Comparison of ENCODE assay signal across 23 cellular contexts in the genomic region with DNA sequence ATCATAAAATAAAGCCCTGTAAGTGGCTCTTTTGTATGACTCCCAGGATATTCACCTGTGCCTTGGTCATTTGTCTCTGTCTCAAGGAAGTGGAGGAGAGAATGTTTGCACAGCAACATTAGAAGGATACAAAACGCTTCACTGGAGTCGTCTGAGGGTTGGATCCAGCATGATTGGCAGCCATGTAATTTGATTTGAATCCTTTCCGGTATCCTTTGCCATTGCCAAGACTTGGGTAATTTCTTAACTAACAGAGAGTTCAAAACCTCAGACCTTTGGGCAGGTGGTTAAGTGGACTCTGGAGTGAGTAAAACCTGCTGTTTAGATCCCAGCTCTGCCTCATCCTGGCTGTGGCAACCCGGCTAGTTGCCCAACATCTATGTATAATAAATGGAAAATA.
DNase-seq lines count a peak whose midpoint lies in the region; ATAC-seq and FAIRE-seq lines count a peak whose summit lies in the region.
"Had no signal": no experiment of that assay in that cellular context is flagged by ENCODE, and none has a peak within 500 bp of the region (broad histone marks: within the 10 kb centered on the region; RNA-seq: fewer than 3 reads in every experiment).

No MANE protein-coding gene starts in this region.

- peak; percentile 92 for ATAC-seq in left lobe of liver
- no peak for ATAC-seq in HG03565 (IDR thresholded peaks at IDR 0.05; ENCODE audit: unreplicated experiment)
- ATAC-seq: CD8-positive, alpha-beta T cell; sciatic nerve had no signal

- FAIRE-seq in RCC 7860 (lab: Jason Lieb, UNC) = no peak
- FAIRE-seq: astrocyte, H54 had no signal

- peak; percentile 67 for DNase-seq in DMS53 (lab: John Stamatoyannopoulos, UW)
- peak; percentile 97 for DNase-seq in NCI-H187 treated with DMSO at 0.1 percent for 48 hours (lab: John Stamatoyannopoulos, UW)
- peak; percentile 10 for DNase-seq in RCC 7860 (ENCODE audit: low spot score)
- DNase-seq in left lobe of liver (ENCODE audit: low spot score) = no peak
- no peak for DNase-seq in midbrain (lab: John Stamatoyannopoulos, UW)
- DNase-seq in C1 segment of cervical spinal cord (lab: John Stamatoyannopoulos, UW) = no peak
- DNase-seq in NCI-H1092 (lab: John Stamatoyannopoulos, UW) = no peak
- DNase-seq: activated T-cell treated with anti-CD3 and anti-CD28 coated beads, Interleukin-2, amount 50 U/mL, for 48 hours; CD8-positive, alpha-beta T cell; cortex of kidney; effector memory CD4-positive, alpha-beta T cell; EL; immature natural killer cell; naive B cell; NCI-H748 treated with DMSO at 0.1 percent for 48 hours; stimulated activated CD4-positive, alpha-beta T cell treated with anti-CD3 and anti-CD28 coated beads, Interleukin-12 subunit alpha, Interleukin-12 subunit beta, amount 100 ng/mL, for 4 hours; stimulated activated CD4-positive, alpha-beta T cell treated with anti-CD3 and anti-CD28 coated beads, Interleukin-2, amount 100 ng/mL, for 48 hours; T-helper 1 cell; tibial artery had no signal

Comparison
In these comparisons a context has a peak if more than half of its experiments do, and no peak if none do; other contexts are left out.
1. DNase-seq: peak in DMS53 (single experiment), NCI-H187 treated with DMSO at 0.1 percent for 48 hours (single experiment) and RCC 7860 (single experiment); none in left lobe of liver (single experiment), midbrain (single experiment), C1 segment of cervical spinal cord (0 of 14) and NCI-H1092 (single experiment).